ENCODE assay signal across 2 cellular contexts in genomic region chr12:53173085-53173715, GRCh38.
A peak's percentile ranks its signal among the peaks of the same experiment; 100 is the strongest.
TF ChIP-seq lines count a peak whose summit lies in the region.

No MANE protein-coding gene starts in this region.

TF ChIP-seq in IMR-90, 13 proteins besides CTCF, POLR2A, EP300 and RAD21:
- TF ChIP-seq SMC3 (IDR thresholded peaks at IDR 0.05; ENCODE audit: low read depth, low read length) = no peak
- no peak for TF ChIP-seq NFE2L2 (IDR thresholded peaks at IDR 0.05; ENCODE audit: low read depth, low read length)
- no peak for TF ChIP-seq CEBPB (IDR thresholded peaks at IDR 0.05; ENCODE audit: low read depth, low read length)
- TF ChIP-seq FOS (IDR thresholded peaks at IDR 0.05; ENCODE audit: low read depth, low read length) = no peak
- TF ChIP-seq USF2 (IDR thresholded peaks at IDR 0.05; ENCODE audit: low read depth, low read length) = no peak
- no peak for TF ChIP-seq ELK1 (IDR thresholded peaks at IDR 0.05; ENCODE audit: borderline replicate concordance, low read depth, low read length)
- no peak for TF ChIP-seq CHD1 (IDR thresholded peaks at IDR 0.05; ENCODE audit: low read depth, low read length)
- TF ChIP-seq RCOR1 (IDR thresholded peaks at IDR 0.05; ENCODE audit: insufficient replicate concordance, low read length) = no peak
- no peak for TF ChIP-seq BHLHE40 (IDR thresholded peaks at IDR 0.05; ENCODE audit: low read depth, low read length)
- TF ChIP-seq MXI1 (IDR thresholded peaks at IDR 0.05; ENCODE audit: borderline replicate concordance, low read depth, low read length) = no peak
- no peak for TF ChIP-seq MAZ (IDR thresholded peaks at IDR 0.05; ENCODE audit: borderline replicate concordance, low read depth, low read length)
- TF ChIP-seq MAFK (IDR thresholded peaks at IDR 0.05; ENCODE audit: low read depth, low read length) = no peak
- TF ChIP-seq RFX5 (IDR thresholded peaks at IDR 0.05; ENCODE audit: low read depth, low read length) = no peak

TF ChIP-seq in K562, 482 proteins besides CTCF, POLR2A, EP300 and RAD21:
- TF ChIP-seq ATF1 (CRISPR knock-in tag; IDR thresholded peaks at IDR 0.05) (no peak), ATF1 (tag; IDR thresholded peaks at IDR 0.05) (no peak), ZNF3 (CRISPR knock-in tag; IDR thresholded peaks at IDR 0.05) (no peak), KDM4B (IDR thresholded peaks at IDR 0.05; ENCODE audit: borderline replicate concordance in 2 of 2, low read depth in 1 of 2) (no peak), RBBP5 (IDR thresholded peaks at IDR 0.05; ENCODE audit: borderline replicate concordance, insufficient read depth, low read length, poor library complexity, severe bottlenecking) (no peak), FOSL1 (tag; conservative IDR thresholded peaks at IDR 0.05) (0 out of 2 replicates have a peak, but pooled peaks have one; percentile 28)
TF ChIP-seq in K562: peak in this region for 1.
